In genomic region chr9:111966324-111966723, GRCh38 we compare ENCODE assay signal across 22 cellular contexts.
DNase-seq lines count a peak whose midpoint lies in the region; ATAC-seq and TF ChIP-seq lines count a peak whose summit lies in the region.
"Had no signal": no experiment of that assay in that cellular context is flagged by ENCODE, and none has a peak within 500 bp of the region (broad histone marks: within the 10 kb centered on the region; RNA-seq: fewer than 3 reads in every experiment).

No MANE protein-coding gene starts in this region.

- intact Hi-C loops in Caco-2 (cut with micrococcal nuclease; ENCODE audit: unreplicated experiment): no loop called here

- TF ChIP-seq CTCF in Caco-2 (IDR thresholded peaks at IDR 0.05; ENCODE audit: insufficient read depth in 1 of 2, low read depth in 1 of 2, low read length in 1 of 2, severe bottlenecking in 1 of 2, unreplicated experiment in 1 of 2) (no peak), RWPE1 (conservative IDR thresholded peaks at IDR 0.05; ENCODE audit: low read depth) (no peak), chondrocyte (IDR thresholded peaks at IDR 0.05) (no peak), osteoblast (IDR thresholded peaks at IDR 0.05; ENCODE audit: extremely low read depth, low read depth, low read length) (no peak)

- BruUV-seq in Caco-2 (replicated peaks; lab: Mats Ljungman, UMichigan): no TSS peak

- peak overlapping the region; percentile 84 for H3K27ac Mint-ChIP-seq in Caco-2 (ENCODE audit: unreplicated experiment)
- H3K27ac Mint-ChIP-seq in chondrocyte (ENCODE audit: unreplicated experiment): peak overlapping the region; percentile 36
- H3K27ac Mint-ChIP-seq: activated CD4-positive, alpha-beta T cell treated with anti-CD3 and anti-CD28 coated beads for 36 hours; activated CD8-positive, alpha-beta T cell treated with anti-CD3 and anti-CD28 coated beads, Interleukin-2, amount 10 ng/mL, durations not matched to agents 7 days and 5 days; activated naive CD8-positive, alpha-beta T cell treated with anti-CD3 and anti-CD28 coated beads for 36 hours; neural progenitor cell; progenitor cell of endocrine pancreas; stimulated activated naive CD8-positive, alpha-beta T cell treated with anti-CD3 and anti-CD28 coated beads, Interleukin-15, amount 100 ng/mL, for 72 hours had no signal

- no peak overlapping the region for H3K4me2 ChIP-seq in osteoblast (ENCODE audit: insufficient read depth, low read length)
- H3K4me2 ChIP-seq: neural progenitor cell had no signal

- H3K4me3 Mint-ChIP-seq in Caco-2 (ENCODE audit: unreplicated experiment) (peak overlapping the region; percentile 14), chondrocyte (ENCODE audit: unreplicated experiment) (no peak overlapping the region)
- H3K4me3 Mint-ChIP-seq: activated CD4-positive, alpha-beta T cell treated with anti-CD3 and anti-CD28 coated beads for 36 hours; activated CD8-positive, alpha-beta T cell treated with anti-CD3 and anti-CD28 coated beads, Interleukin-2, amount 10 ng/mL, durations not matched to agents 7 days and 5 days; activated naive CD8-positive, alpha-beta T cell treated with anti-CD3 and anti-CD28 coated beads for 36 hours; neural progenitor cell; stimulated activated naive CD8-positive, alpha-beta T cell treated with anti-CD3 and anti-CD28 coated beads, Interleukin-15, amount 100 ng/mL, for 72 hours; T-helper 1 cell treated with Interleukin-12 subunit alpha and Interleukin-12 subunit beta and Interleukin-4 antibody, amounts not matched to agents 30 μg/mL and 1 μg/mL, for 36 hours had no signal

- H4K20me1 ChIP-seq in osteoblast (ENCODE audit: insufficient read depth, low read length): no peaks in the 10 kb centered on the region

- H2AFZ ChIP-seq in osteoblast (ENCODE audit: low read length): no peak overlapping the region
- H2AFZ ChIP-seq: neural progenitor cell had no signal

- CTCF ChIA-PET in Caco-2 (lab: Charles Lee): no interaction called here
- CTCF ChIA-PET in RWPE1 (lab: Yijun Ruan, JAX): interaction anchor here (0.6 kb wide), 2 partner anchors 108 to 162 kb away, joined by 3 to 7 read pairs; no protein-coding TSS in a partner anchor

- no peaks in the 10 kb centered on the region for H3K36me3 ChIP-seq in Caco-2 (ENCODE audit: control insufficient read depth, insufficient read depth, low read length)
- H3K36me3 ChIP-seq in osteoblast (ENCODE audit: insufficient read depth, low read length): no peaks in the 10 kb centered on the region
- no peaks in the 10 kb centered on the region for H3K36me3 ChIP-seq in SJCRH30
- H3K36me3 ChIP-seq: neural progenitor cell, right lobe of liver, vagina had no signal

- DNase-seq in Caco-2 (no peak), RWPE1 (ENCODE audit: low spot score) (no peak), chondrocyte (ENCODE audit: low spot score) (no peak), osteoblast (ENCODE audit: insufficient read length, low spot score, missing footprints) (no peak), SJCRH30 (no peak), islet precursor cell (no peak)
- DNase-seq in stimulated activated CD8-positive, alpha-beta memory T cell treated with anti-CD3 and anti-CD28 coated beads, Interleukin-4, amount 100 ng/mL, for 48 hours: no peak
- no peak for DNase-seq in stimulated activated naive CD8-positive, alpha-beta T cell treated with anti-CD3 and anti-CD28 coated beads, Interleukin-15, Interleukin-2, amounts not matched to agents 100 U/mL and 50 U/mL, for 24 hours
- DNase-seq: activated CD4-positive, alpha-beta T cell treated with anti-CD3 and anti-CD28 coated beads for 36 hours; activated CD8-positive, alpha-beta T cell treated with anti-CD3 and anti-CD28 coated beads, Interleukin-2, amount 10 ng/mL, durations not matched to agents 7 days and 5 days; activated effector memory CD4-positive, alpha-beta T cell treated with Interleukin-2 at 50 U/mL for 16 hours; activated naive CD8-positive, alpha-beta T cell treated with anti-CD3 and anti-CD28 coated beads for 36 hours; dorsolateral prefrontal cortex; NCI-H2227 treated with DMSO at 0.1 percent for 48 hours; right lobe of liver; stimulated activated CD4-positive, alpha-beta T cell treated with anti-CD3 and anti-CD28 coated beads, Interleukin-15, amount 100 ng/mL, for 24 hours; stimulated activated naive CD8-positive, alpha-beta T cell treated with anti-CD3 and anti-CD28 coated beads, Interleukin-15, amount 100 ng/mL, for 72 hours had no signal

- peaks cover 36% of the 10 kb centered on the region for H3K4me1 Mint-ChIP-seq in Caco-2 (ENCODE audit: low read depth, unreplicated experiment)
- peaks cover 19% of the 10 kb centered on the region for H3K4me1 Mint-ChIP-seq in chondrocyte (ENCODE audit: low read depth)

- H3K9me3 ChIP-seq in Caco-2: no peaks in the 10 kb centered on the region
- no peaks in the 10 kb centered on the region for H3K9me3 ChIP-seq in osteoblast (ENCODE audit: low read depth, low read length)
- H3K9me3 ChIP-seq in SJCRH30 (replicated peaks): 0 out of 2 replicates have a peak, but pooled peaks cover 4% of the 10 kb centered on the region
- H3K9me3 ChIP-seq: right lobe of liver, vagina had no signal

- H3K27me3 Mint-ChIP-seq in Caco-2 (ENCODE audit: insufficient read depth, unreplicated experiment) (no peaks in the 10 kb centered on the region), chondrocyte (ENCODE audit: low read depth) (no peaks in the 10 kb centered on the region)
- H3K27me3 Mint-ChIP-seq: activated CD4-positive, alpha-beta T cell treated with anti-CD3 and anti-CD28 coated beads for 36 hours; activated naive CD8-positive, alpha-beta T cell treated with anti-CD3 and anti-CD28 coated beads for 36 hours; stimulated activated naive CD8-positive, alpha-beta T cell treated with anti-CD3 and anti-CD28 coated beads, Interleukin-15, amount 100 ng/mL, for 72 hours had no signal

- POLR2A ChIA-PET in Caco-2 (lab: Charles Lee) (interaction anchor here (0.6 kb wide), 1 partner anchor 11 kb away, joined by 5 read pairs; no protein-coding TSS in a partner anchor), RWPE1 (lab: Yijun Ruan, JAX; ENCODE audit: low non-redundant PET) (no interaction called here)

- H3K27ac ChIP-seq in RWPE1 (peak overlapping the region; percentile 2; the same call in 1 of the 2 replicates), osteoblast (ENCODE audit: low read depth, low read length) (peak overlapping the region; percentile 81), SJCRH30 (no peak overlapping the region)
- H3K27ac ChIP-seq: dorsolateral prefrontal cortex, neural progenitor cell, right lobe of liver, SK-N-MC, vagina had no signal

- H3K4me3 ChIP-seq in Caco-2 (ENCODE audit: low read depth, low read length) (no peak overlapping the region), osteoblast (ENCODE audit: insufficient read depth, low read length) (no peak overlapping the region), SJCRH30 (no peak overlapping the region)
- H3K4me3 ChIP-seq: dorsolateral prefrontal cortex, neural progenitor cell, right lobe of liver, SK-N-MC, vagina had no signal

- H3K4me1 ChIP-seq in Caco-2 (peaks cover 44% of the 10 kb centered on the region), osteoblast (ENCODE audit: insufficient read depth, low read length) (peaks cover 25% of the 10 kb centered on the region), SJCRH30 (peaks cover 18% of the 10 kb centered on the region)
- H3K4me1 ChIP-seq: neural progenitor cell, right lobe of liver, vagina had no signal

- H3K9me3 Mint-ChIP-seq in Caco-2 (ENCODE audit: unreplicated experiment) (no peaks in the 10 kb centered on the region), chondrocyte (ENCODE audit: low read depth) (peaks cover 3% of the 10 kb centered on the region)
- H3K9me3 Mint-ChIP-seq: activated naive CD8-positive, alpha-beta T cell treated with anti-CD3 and anti-CD28 coated beads for 36 hours; neural progenitor cell; stimulated activated naive CD8-positive, alpha-beta T cell treated with anti-CD3 and anti-CD28 coated beads, Interleukin-15, amount 100 ng/mL, for 72 hours; T-helper 1 cell treated with Interleukin-12 subunit alpha and Interleukin-12 subunit beta and Interleukin-4 antibody, amounts not matched to agents 30 μg/mL and 1 μg/mL, for 36 hours had no signal

- H3K36me3 Mint-ChIP-seq in Caco-2 (ENCODE audit: insufficient read depth, unreplicated experiment) (peaks cover 9% of the 10 kb centered on the region), chondrocyte (ENCODE audit: low read depth) (no peaks in the 10 kb centered on the region)
- H3K36me3 Mint-ChIP-seq: activated naive CD8-positive, alpha-beta T cell treated with anti-CD3 and anti-CD28 coated beads for 36 hours; neural progenitor cell had no signal

- no peaks in the 10 kb centered on the region for H3K79me2 ChIP-seq in osteoblast (ENCODE audit: insufficient read depth, low read length)

- no peak for ATAC-seq in stimulated activated naive CD8-positive, alpha-beta T cell treated with anti-CD3 and anti-CD28 coated beads, Interleukin-15, Interleukin-2, amounts not matched to agents 100 U/mL and 50 U/mL, for 24 hours
- ATAC-seq: activated CD8-positive, alpha-beta T cell treated with anti-CD3 and anti-CD28 coated beads, Interleukin-2, amount 10 ng/mL, durations not matched to agents 7 days and 5 days had no signal

- no peaks in the 10 kb centered on the region for H3K27me3 ChIP-seq in Caco-2 (replicated peaks; ENCODE audit: control insufficient read depth, insufficient read depth, low read length)
- H3K27me3 ChIP-seq in osteoblast (ENCODE audit: insufficient read depth, low read length): no peaks in the 10 kb centered on the region
- no peaks in the 10 kb centered on the region for H3K27me3 ChIP-seq in SJCRH30
- H3K27me3 ChIP-seq: neural progenitor cell, right lobe of liver, vagina had no signal
